Comparison of ENCODE assay signal across 1 cellular context in genomic region chr7:105857009-105857952, GRCh38.
A peak's percentile ranks its signal among the peaks of the same experiment; 100 is the strongest.
TF ChIP-seq lines count a peak whose summit lies in the region.

No MANE protein-coding gene starts in this region.

TF ChIP-seq in HepG2, 621 proteins besides CTCF, POLR2A, EP300 and RAD21 (continued from another document):
- TF ChIP-seq ZXDC (CRISPR knock-in tag; IDR thresholded peaks at IDR 0.05) (no peak), ZNF343 (CRISPR knock-in tag; IDR thresholded peaks at IDR 0.05) (no peak), SNAI1 (CRISPR knock-in tag; IDR thresholded peaks at IDR 0.05; ENCODE audit: borderline replicate concordance) (no peak), NR2F2 (IDR thresholded peaks at IDR 0.05; ENCODE audit: borderline replicate concordance, low read depth) (peak; percentile 76), RBM22 (optimal IDR thresholded peaks at IDR 0.05; ENCODE audit: low read length) (no peak), MNT (IDR thresholded peaks at IDR 0.05) (no peak), ZBTB49 (CRISPR knock-in tag; IDR thresholded peaks at IDR 0.05; ENCODE audit: borderline replicate concordance) (no peak), PAX8 (CRISPR knock-in tag; IDR thresholded peaks at IDR 0.05; ENCODE audit: borderline replicate concordance) (no peak), KLF15 (CRISPR knock-in tag; IDR thresholded peaks at IDR 0.05; ENCODE audit: borderline replicate concordance) (no peak), FOXA1 (IDR thresholded peaks at IDR 0.05) (no peak), FOXA1 (CRISPR knock-in tag; IDR thresholded peaks at IDR 0.05) (no peak), ARID5B (CRISPR knock-in tag; IDR thresholded peaks at IDR 0.05) (peak; percentile 27; the same call in 1 of the 2 replicates), NFE2 (CRISPR knock-in tag; IDR thresholded peaks at IDR 0.05) (no peak), HNF1A (IDR thresholded peaks at IDR 0.05; ENCODE audit: low read depth) (no peak), HNF1A (CRISPR knock-in tag; IDR thresholded peaks at IDR 0.05; ENCODE audit: borderline replicate concordance) (peak; percentile 15; the same call in 1 of the 2 replicates), ZBED4 (CRISPR knock-in tag; IDR thresholded peaks at IDR 0.05; ENCODE audit: borderline replicate concordance) (no peak), HNRNPUL1 (IDR thresholded peaks at IDR 0.05; ENCODE audit: low read depth, low read length) (no peak), ZNF878 (CRISPR knock-in tag; IDR thresholded peaks at IDR 0.05) (no peak), SNRNP70 (IDR thresholded peaks at IDR 0.05; ENCODE audit: low read depth, low read length) (no peak), THAP9 (CRISPR knock-in tag; IDR thresholded peaks at IDR 0.05; ENCODE audit: borderline replicate concordance) (no peak), ZNF362 (CRISPR knock-in tag; IDR thresholded peaks at IDR 0.05; ENCODE audit: borderline replicate concordance) (no peak), NR2F6 (IDR thresholded peaks at IDR 0.05) (peak; percentile 58), NR2F6 (CRISPR knock-in tag; IDR thresholded peaks at IDR 0.05) (0 out of 2 replicates have a peak, but pooled peaks have one; percentile 31), SMAD9 (CRISPR knock-in tag; IDR thresholded peaks at IDR 0.05) (no peak), ZNF883 (CRISPR knock-in tag; IDR thresholded peaks at IDR 0.05; ENCODE audit: not compliant biosample characterization) (no peak)
TF ChIP-seq in HepG2: peak in this region for 10.
